In the genomic region with DNA sequence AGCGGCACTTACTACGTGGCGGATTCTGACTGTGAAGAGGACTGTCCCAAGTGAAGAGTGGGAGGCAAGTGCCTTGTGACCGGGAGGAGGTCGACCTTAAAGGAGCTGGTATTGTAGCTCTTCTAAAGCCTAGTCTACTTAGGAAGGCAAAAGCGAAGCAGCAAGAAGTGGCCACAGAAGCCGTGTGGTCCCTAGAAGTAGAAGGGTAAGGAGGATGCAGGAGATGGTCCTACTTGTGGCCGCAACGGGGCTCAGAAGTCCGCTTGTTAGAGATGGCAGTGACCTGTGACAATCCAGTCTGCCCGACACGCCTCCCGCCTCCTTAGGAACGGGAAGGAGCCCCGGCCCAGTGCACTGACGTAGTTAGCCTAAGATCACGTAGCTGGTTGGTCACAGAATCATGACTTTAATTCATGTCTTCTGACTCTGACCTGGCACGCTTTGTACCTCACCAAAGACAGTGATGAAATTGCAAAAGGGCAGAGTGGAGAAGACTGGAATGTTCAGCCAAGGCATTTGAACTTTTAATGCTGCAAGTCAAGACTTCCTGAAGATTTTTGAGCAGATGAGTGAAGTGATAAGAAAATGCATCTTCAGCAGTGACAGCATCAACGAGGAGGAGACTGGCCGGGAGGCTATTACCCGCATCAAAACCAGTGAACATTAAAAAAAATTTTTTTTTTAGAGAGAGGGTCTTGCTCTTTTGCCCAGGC, we compare ENCODE assay signal across 8 cellular contexts. TPM values are rescaled to one million over a fixed set of nuclear protein-coding genes. Genes with fewer than 3 reads are reported as not detected.
DNase-seq lines count a peak whose midpoint lies in the region; ATAC-seq and TF ChIP-seq lines count a peak whose summit lies in the region.

No MANE protein-coding gene starts in this region.

- TF ChIP-seq POLR2A in GM19099 (IDR thresholded peaks at IDR 0.05; ENCODE audit: extremely low read depth, insufficient read length, low read depth) (peak; percentile 84), esophagus squamous epithelium (IDR thresholded peaks at IDR 0.05) (peak in 3 of 4 donors; percentile 81 to 93 (median 87))

- peaks cover 31 to 48% (median 43%) of the 10 kb centered on the region in 10 experiments for H3K4me1 ChIP-seq in BLaER1 treated with 17β-estradiol and CSF1 and Interleukin-3, amounts not matched to agents 10 nM and 100 nM
- H3K4me1 ChIP-seq in OCI-LY3 (ENCODE audit: low read length) (peaks cover 15% of the 10 kb centered on the region), esophagus squamous epithelium (peaks cover 5 to 49% (median 22%) of the 10 kb centered on the region in 3 donors)
- H3K4me1 ChIP-seq in naive thymus-derived CD4-positive, alpha-beta T cell (ENCODE audit: control insufficient read depth in 2 of 2, insufficient read depth in 2 of 2, low read length in 2 of 2), result peaks cover 12 to 18% of the 10 kb centered on the region in 2 donors

- CTCF ChIA-PET in naive thymus-derived CD4-positive, alpha-beta T cell (lab: Charles Lee), result no interaction called here

- intact Hi-C loops in esophagus squamous epithelium (cut with DNase I), result no loop called here
- intact Hi-C loops in naive thymus-derived CD4-positive, alpha-beta T cell (cut with micrococcal nuclease), result loop anchor here (1.0 to 10.0 kb wide), 12 partner anchors 11 to 612 kb away; a partner anchor contains a TSS

- POLR2A ChIA-PET in naive thymus-derived CD4-positive, alpha-beta T cell (lab: Charles Lee), result interaction anchor here (0.5 to 3.5 kb wide), 6 partner anchors 10 to 174 kb away, joined by 3 to 26 read pairs (median 4); a partner anchor contains a TSS

- H3K79me2 ChIP-seq in OCI-LY3 (ENCODE audit: low read length), result peaks cover 35% of the 10 kb centered on the region

- H3K36me3 ChIP-seq in BLaER1 treated with 17β-estradiol and CSF1 and Interleukin-3, amounts not matched to agents 10 nM and 100 nM, result no peaks in the 10 kb centered on the region
- H3K36me3 ChIP-seq in OCI-LY3 (replicated peaks; ENCODE audit: low read depth, low read length) (no peaks in the 10 kb centered on the region), esophagus squamous epithelium (no peaks in the 10 kb centered on the region)
- peaks cover 0 to 3% (median 0%) of the 10 kb centered on the region in 3 experiments for H3K36me3 ChIP-seq in naive thymus-derived CD4-positive, alpha-beta T cell (ENCODE audit: control insufficient read depth in 2 of 3, insufficient read depth in 3 of 3, low read length in 3 of 3)

- no peak overlapping the region for H3K4me3 Mint-ChIP-seq in naive thymus-derived CD4-positive, alpha-beta T cell

- H3K4me1 Mint-ChIP-seq in naive thymus-derived CD4-positive, alpha-beta T cell, result peaks cover 5 to 17% (median 10%) of the 10 kb centered on the region in 7 donors

- ATAC-seq in HG03342 (IDR thresholded peaks at IDR 0.05; ENCODE audit: unreplicated experiment), result peak; percentile 37
- ATAC-seq in naive thymus-derived CD4-positive, alpha-beta T cell, result peak; percentile 59

- peak overlapping the region; percentile 82 to 95 (median 88) for H3K4me2 ChIP-seq in BLaER1 treated with 17β-estradiol and CSF1 and Interleukin-3, amounts not matched to agents 10 nM and 100 nM
- peak overlapping the region; percentile 86 for H3K4me2 ChIP-seq in OCI-LY3 (ENCODE audit: low read length)

- H3K4me3 ChIP-seq in BLaER1 treated with 17β-estradiol and CSF1 and Interleukin-3, amounts not matched to agents 10 nM and 100 nM, result peak overlapping the region; percentile 55 to 100 (median 87)
- H3K4me3 ChIP-seq in OCI-LY3 (ENCODE audit: low read length), result peak overlapping the region; percentile 88
- H3K4me3 ChIP-seq in esophagus squamous epithelium, result peak overlapping the region; percentile 44 to 96 (median 80)
- H3K4me3 ChIP-seq in naive thymus-derived CD4-positive, alpha-beta T cell (ENCODE audit: low read length), result peak overlapping the region; percentile 81

- no peak overlapping the region for H3K27ac Mint-ChIP-seq in naive thymus-derived CD4-positive, alpha-beta T cell

- H3K9ac ChIP-seq in BLaER1 treated with 17β-estradiol and CSF1 and Interleukin-3, amounts not matched to agents 10 nM and 100 nM, result peak overlapping the region; percentile 77 to 93 (median 89)
- peak overlapping the region; percentile 89 for H3K9ac ChIP-seq in OCI-LY3 (ENCODE audit: low read length)

- no peaks in the 10 kb centered on the region for H3K9me3 Mint-ChIP-seq in naive thymus-derived CD4-positive, alpha-beta T cell

- WGBS in esophagus squamous epithelium, 2 donors, result 2 to 3% methylated on average over 18 to 21 of the region's 21 CpGs

- TF ChIP-seq CTCF in OCI-LY3 (IDR thresholded peaks at IDR 0.05; ENCODE audit: low read depth, low read length) (no peak), esophagus squamous epithelium (IDR thresholded peaks at IDR 0.05) (no peak)

- no peaks in the 10 kb centered on the region for H3K27me3 ChIP-seq in BLaER1 treated with 17β-estradiol and CSF1 and Interleukin-3, amounts not matched to agents 10 nM and 100 nM
- H3K27me3 ChIP-seq in OCI-LY3 (ENCODE audit: low read depth, low read length) (no peaks in the 10 kb centered on the region), esophagus squamous epithelium (no peaks in the 10 kb centered on the region)
- H3K27me3 ChIP-seq in naive thymus-derived CD4-positive, alpha-beta T cell (ENCODE audit: control insufficient read depth in 2 of 2, insufficient read depth in 2 of 2, low read length in 2 of 2), result no peaks in the 10 kb centered on the region

- H2AFZ ChIP-seq in OCI-LY3 (ENCODE audit: low read depth, low read length), result peak overlapping the region; percentile 76

- peak; percentile 88 for DNase-seq in activated CD8-positive, alpha-beta memory T cell treated with anti-CD3 and anti-CD28 coated beads, Interleukin-2, amount 50 U/mL, for 48 hours
- peak; percentile 33 for DNase-seq in esophagus squamous epithelium (lab: John Stamatoyannopoulos, UW)
- DNase-seq in naive thymus-derived CD4-positive, alpha-beta T cell, result peak in 7 of 9 donors; percentile 68 to 85 (median 76)
- DNase-seq in stimulated activated naive CD4-positive, alpha-beta T cell treated with Interleukin-2 at 50 U/mL for 16 hours (lab: John Stamatoyannopoulos, UW), result peak; percentile 80

- H3K27me3 Mint-ChIP-seq in naive thymus-derived CD4-positive, alpha-beta T cell, result no peaks in the 10 kb centered on the region

- H3K9me3 ChIP-seq in BLaER1 treated with 17β-estradiol and CSF1 and Interleukin-3, amounts not matched to agents 10 nM and 100 nM (replicated peaks in 1 of 11), result no peaks in the 10 kb centered on the region
- H3K9me3 ChIP-seq in OCI-LY3 (ENCODE audit: insufficient read depth, low read length), result no peaks in the 10 kb centered on the region
- no peaks in the 10 kb centered on the region for H3K9me3 ChIP-seq in esophagus squamous epithelium
- no peaks in the 10 kb centered on the region for H3K9me3 ChIP-seq in naive thymus-derived CD4-positive, alpha-beta T cell (ENCODE audit: control insufficient read depth in 2 of 3, low read length in 3 of 3)

- H4K20me1 ChIP-seq in BLaER1 treated with 17β-estradiol and CSF1 and Interleukin-3, amounts not matched to agents 10 nM and 100 nM, result peaks cover 3 to 28% (median 15%) of the 10 kb centered on the region in 11 experiments; a peak in 15 of 22 replicates
- peaks cover 10% of the 10 kb centered on the region; the same call in 1 of the 2 replicates for H4K20me1 ChIP-seq in OCI-LY3 (ENCODE audit: insufficient read depth, low read length)

- H3K27ac ChIP-seq in BLaER1 treated with 17β-estradiol and CSF1 and Interleukin-3, amounts not matched to agents 10 nM and 100 nM, result peak overlapping the region; percentile 80 to 96 (median 89)
- peak overlapping the region; percentile 85 for H3K27ac ChIP-seq in OCI-LY3 (ENCODE audit: low read length)
- H3K27ac ChIP-seq in esophagus squamous epithelium, result peak overlapping the region; percentile 93 to 97 (median 96)
- H3K27ac ChIP-seq in naive thymus-derived CD4-positive, alpha-beta T cell (ENCODE audit: low read depth, low read length), result peak overlapping the region; percentile 96

- no peaks in the 10 kb centered on the region for H3K36me3 Mint-ChIP-seq in naive thymus-derived CD4-positive, alpha-beta T cell

RNA-seq across cellular contexts. Expression of a gene that starts 0.7 kb away (rescaled TPM):
- 10 to 100 TPM; 12.2 to 16.9 (median 16.7) TPM for total RNA-seq in esophagus squamous epithelium
- total RNA-seq in naive thymus-derived CD4-positive, alpha-beta T cell, result 10 to 100 TPM; 26.1 to 36.5 (median 28.6) TPM
- polyA plus RNA-seq in naive thymus-derived CD4-positive, alpha-beta T cell, result 10 to 100 TPM in 1 of 2 donors, 1 to 10 TPM in 1; 3.2 to 11.2 TPM

Comparison
In these comparisons a context has a peak if more than half of its experiments do, and no peak if none do; other contexts are left out.
1. Peak in every context shown above with its lines: DNase-seq, ATAC-seq, H3K4me3 ChIP-seq and H3K27ac ChIP-seq.
2. DNase-seq: peak in every context shown above with its lines; median percentile 88 in activated CD8-positive, alpha-beta memory T cell treated with anti-CD3 and anti-CD28 coated beads, Interleukin-2, amount 50 U/mL, for 48 hours; 80 in stimulated activated naive CD4-positive, alpha-beta T cell treated with Interleukin-2 at 50 U/mL for 16 hours; 76 in naive thymus-derived CD4-positive, alpha-beta T cell; 33 in esophagus squamous epithelium.